In genomic region chr14:77844802-77845201, GRCh38 we compare ENCODE assay signal across 34 cellular contexts. TPM values are rescaled to one million over a fixed set of nuclear protein-coding genes. Genes with fewer than 3 reads are reported as not detected.
DNase-seq lines count a peak whose midpoint lies in the region; ATAC-seq, FAIRE-seq and TF ChIP-seq lines count a peak whose summit lies in the region.
"Had no signal": no experiment of that assay in that cellular context is flagged by ENCODE, and none has a peak within 500 bp of the region (broad histone marks: within the 10 kb centered on the region; RNA-seq: fewer than 3 reads in every experiment).

No MANE protein-coding gene starts in this region.

- intact Hi-C loops in upper lobe of right lung (cut with DNase I), result no loop called here

- H3K4me3 ChIP-seq in NB4 (ENCODE audit: low read depth, low read length), result no peak overlapping the region
- no peak overlapping the region for H3K4me3 ChIP-seq in bronchial epithelial cell (ENCODE audit: low read depth, low read length)
- H3K4me3 ChIP-seq in upper lobe of right lung, result no peak overlapping the region
- H3K4me3 ChIP-seq: A549, HAP-1, heart right ventricle, testis, uterus had no signal

- DNase-seq in SKM-1 treated with dmso at 0.1 percent for 144 hours (lab: John Stamatoyannopoulos, UW; ENCODE audit: unreplicated experiment) (peak; percentile 20), SKM-1 (lab: John Stamatoyannopoulos, UW; ENCODE audit: unreplicated experiment) (no peak), NB4 (ENCODE audit: low read depth) (peak; percentile 20), bronchial epithelial cell (ENCODE audit: low read depth) (no peak), upper lobe of right lung (no peak), AG08396 (ENCODE audit: low spot score) (no peak)
- DNase-seq: activated CD4-positive, alpha-beta memory T cell treated with anti-CD3 and anti-CD28 coated beads for 36 hours; activated CD8-positive, alpha-beta memory T cell treated with anti-CD3 and anti-CD28 coated beads, Interleukin-2, amount 50 U/mL, for 4 hours; activated naive CD4-positive, alpha-beta T cell treated with Interleukin-2 at 50 U/mL for 16 hours; CD8-positive, alpha-beta T cell; central memory CD4-positive, alpha-beta T cell; EL; heart right ventricle; kidney glomerular epithelial cell; NCI-H1417; NCI-H2029 treated with DMSO at 0.1 percent for 48 hours; NCI-H226; NCI-H526 treated with DMSO at 0.1 percent for 48 hours; right cardiac atrium; SHP77 treated with DMSO at 0.1 percent for 48 hours; stimulated activated CD4-positive, alpha-beta T cell treated with anti-CD3 and anti-CD28 coated beads, Interleukin-1b, Interleukin-23, amount 100 ng/mL, for 48 hours; stimulated activated naive CD8-positive, alpha-beta T cell treated with anti-CD3 and anti-CD28 coated beads, Interleukin-15, Interleukin-2, amounts not matched to agents 100 U/mL and 50 U/mL, for 24 hours; T-helper 1 cell; testis; uterus had no signal

- no peak for TF ChIP-seq CTCF in NB4 (IDR thresholded peaks at IDR 0.05; ENCODE audit: low read depth, low read length)
- TF ChIP-seq CTCF in bronchial epithelial cell (IDR thresholded peaks at IDR 0.05; ENCODE audit: insufficient read depth, low read length, severe bottlenecking), result no peak
- no peak for TF ChIP-seq CTCF in upper lobe of right lung (IDR thresholded peaks at IDR 0.05)

- TF ChIP-seq POLR2A in NB4 (IDR thresholded peaks at IDR 0.05; ENCODE audit: extremely low read depth, insufficient read length), result no peak

- ATAC-seq in upper lobe of right lung (peak; percentile 52), HG02870 (IDR thresholded peaks at IDR 0.05; ENCODE audit: unreplicated experiment) (no peak), GM21528 (IDR thresholded peaks at IDR 0.05; ENCODE audit: low FRiP score, unreplicated experiment) (no peak)
- ATAC-seq: A549; activated CD4-positive, CD25-positive, alpha-beta regulatory T cell treated with anti-CD3 and anti-CD28 coated beads, Interleukin-2, amount 50 U/mL, for 24 hours; CD8-positive, alpha-beta T cell; heart right ventricle; right cardiac atrium; stimulated activated naive CD8-positive, alpha-beta T cell treated with anti-CD3 and anti-CD28 coated beads, Interleukin-15, Interleukin-2, amounts not matched to agents 100 U/mL and 50 U/mL, for 24 hours had no signal

- no peaks in the 10 kb centered on the region for H3K9me3 ChIP-seq in upper lobe of right lung
- H3K9me3 ChIP-seq: A549, HAP-1, testis, uterus had no signal

- FAIRE-seq in bronchial epithelial cell (lab: Jason Lieb, UNC), result peak; percentile 28
- FAIRE-seq: A549, frontal cortex, GM12891, RCC 7860, TTC549 had no signal

- H3K4me1 ChIP-seq in upper lobe of right lung, result no peaks in the 10 kb centered on the region
- H3K4me1 ChIP-seq: A549, HAP-1, heart right ventricle, testis, uterus had no signal

- no peaks in the 10 kb centered on the region for H3K36me3 ChIP-seq in bronchial epithelial cell (ENCODE audit: control insufficient read depth, insufficient read depth, low read length)
- no peaks in the 10 kb centered on the region for H3K36me3 ChIP-seq in upper lobe of right lung
- H3K36me3 ChIP-seq: HAP-1, heart right ventricle, uterus had no signal

- H3K27me3 ChIP-seq in bronchial epithelial cell (ENCODE audit: control insufficient read depth, insufficient read depth, low read length) (no peaks in the 10 kb centered on the region), upper lobe of right lung (no peaks in the 10 kb centered on the region)
- H3K27me3 ChIP-seq: heart right ventricle, testis, uterus had no signal

- H3K27ac ChIP-seq in upper lobe of right lung, result no peak overlapping the region
- H3K27ac ChIP-seq: A549, heart right ventricle, testis, uterus had no signal

RNA-seq across cellular contexts. Expression of gene ADCK1, which starts 44.9 kb away (rescaled TPM):
- total RNA-seq in bronchial epithelial cell (2.8 and 4.5 TPM in 2 replicates), upper lobe of right lung (8.5 TPM)

Comparison
In these comparisons a context has a peak if more than half of its experiments do, and no peak if none do; other contexts are left out.
1. DNase-seq: peak in SKM-1 treated with dmso at 0.1 percent for 144 hours (single experiment) and NB4 (single experiment); none in SKM-1 (single experiment), bronchial epithelial cell (single experiment), upper lobe of right lung (single experiment) and AG08396 (single experiment).